Comparison of ENCODE assay signal across 9 cellular contexts in genomic region chr14:63204407-63205280, GRCh38. TPM values are rescaled to one million over a fixed set of nuclear protein-coding genes. Genes with fewer than 3 reads are reported as not detected.
A peak's percentile ranks its signal among the peaks of the same experiment; 100 is the strongest.
DNase-seq lines count a peak whose midpoint lies in the region; ATAC-seq and TF ChIP-seq lines count a peak whose summit lies in the region.
"Had no signal": no experiment of that assay in that cellular context is flagged by ENCODE, and none has a peak within 500 bp of the region (broad histone marks: within the 10 kb centered on the region; RNA-seq: fewer than 3 reads in every experiment).

Gene RHOJ (plus strand): TSS chr14:63204443. CDS start chr14:63204870, 427 bp downstream.

- intact Hi-C loops in ovary (cut with DNase I) = no loop called here

- peak within 1 kb of the TSS in 3 of 10 experiments; percentile 8 to 31 (median 16); a peak in 2 of 20 replicates for H3K4me3 ChIP-seq in BLaER1 treated with 17β-estradiol and CSF1 and Interleukin-3, amounts not matched to agents 10 nM and 100 nM
- H3K4me3 ChIP-seq in RWPE2 (ENCODE audit: severe bottlenecking) = no peak within 1 kb of the TSS
- H3K4me3 ChIP-seq in ovary = peak within 1 kb of the TSS; percentile 43

- no peak for TF ChIP-seq EP300 in ovary (IDR thresholded peaks at IDR 0.05)

- ATAC-seq in RWPE2 (ENCODE audit: low read depth) (no peak), GM18517 (IDR thresholded peaks at IDR 0.05; ENCODE audit: unreplicated experiment) (no peak)
- ATAC-seq: left colon had no signal

- peak within 1 kb of the TSS; percentile 36 to 78 (median 48) for H3K4me2 ChIP-seq in BLaER1 treated with 17β-estradiol and CSF1 and Interleukin-3, amounts not matched to agents 10 nM and 100 nM

- WGBS in ovary, 3 donors = 4 to 10% (median 4%) methylated on average over 23 of the region's 23 CpGs

- H3K27me3 ChIP-seq in BLaER1 treated with 17β-estradiol and CSF1 and Interleukin-3, amounts not matched to agents 10 nM and 100 nM = no peaks in the 10 kb centered on the region
- H3K27me3 ChIP-seq in RWPE2 (ENCODE audit: insufficient read depth, poor library complexity, severe bottlenecking) (no peaks in the 10 kb centered on the region), ovary (no peaks in the 10 kb centered on the region)

- no peaks in the 10 kb centered on the region for H4K20me1 ChIP-seq in BLaER1 treated with 17β-estradiol and CSF1 and Interleukin-3, amounts not matched to agents 10 nM and 100 nM

- H3K9ac ChIP-seq in BLaER1 treated with 17β-estradiol and CSF1 and Interleukin-3, amounts not matched to agents 10 nM and 100 nM = 0 out of 22 replicates have a peak within 1 kb of the TSS, but pooled peaks of 2 of the 11 experiments have one; percentile 9 to 14

- DNase-seq in RWPE2 (ENCODE audit: low spot score) (no peak), foreskin melanocyte (peak; percentile 54), ovary (peak; percentile 26 to 59 (median 38)), D341Med (ENCODE audit: low spot score) (no peak), RPMI8226 (no peak), T1000 (lab: John Stamatoyannopoulos, UW) (no peak)

- no peak within 1 kb of the TSS for H3K27ac ChIP-seq in BLaER1 treated with 17β-estradiol and CSF1 and Interleukin-3, amounts not matched to agents 10 nM and 100 nM
- H3K27ac ChIP-seq in RWPE2 (ENCODE audit: poor library complexity, severe bottlenecking) (peak within 1 kb of the TSS; percentile 51), ovary (peak within 1 kb of the TSS; percentile 53 to 87)

- H3K36me3 ChIP-seq in BLaER1 treated with 17β-estradiol and CSF1 and Interleukin-3, amounts not matched to agents 10 nM and 100 nM = no peaks in the 10 kb centered on the region
- H3K36me3 ChIP-seq in RWPE2 (ENCODE audit: low read depth) (no peaks in the 10 kb centered on the region), ovary (no peaks in the 10 kb centered on the region)

- H3K9me3 ChIP-seq in BLaER1 treated with 17β-estradiol and CSF1 and Interleukin-3, amounts not matched to agents 10 nM and 100 nM (replicated peaks in 1 of 11) = no peaks in the 10 kb centered on the region
- H3K9me3 ChIP-seq in RWPE2 (ENCODE audit: severe bottlenecking) = no peaks in the 10 kb centered on the region
- H3K9me3 ChIP-seq in ovary = no peaks in the 10 kb centered on the region

- TF ChIP-seq POLR2A in ovary (IDR thresholded peaks at IDR 0.05) = no peak

- TF ChIP-seq CTCF in RWPE2 (IDR thresholded peaks at IDR 0.05; ENCODE audit: poor library complexity, severe bottlenecking) (no peak), ovary (IDR thresholded peaks at IDR 0.05) (no peak)

- peaks cover 6 to 15% (median 12%) of the 10 kb centered on the region in 10 experiments; a peak in 19 of 20 replicates for H3K4me1 ChIP-seq in BLaER1 treated with 17β-estradiol and CSF1 and Interleukin-3, amounts not matched to agents 10 nM and 100 nM
- peaks cover 21% of the 10 kb centered on the region for H3K4me1 ChIP-seq in RWPE2 (ENCODE audit: insufficient read depth, poor library complexity, severe bottlenecking)
- H3K4me1 ChIP-seq in ovary (ENCODE audit: insufficient read depth) = peaks cover 1% of the 10 kb centered on the region

RNA-seq across cellular contexts. Expression of gene RHOJ, which starts in this region (rescaled TPM):
- 10 to 100 TPM in 4 of 7 donors, 1 to 10 TPM in 3; 4.9 to 22.0 (median 16.1) TPM for total RNA-seq in ovary
- polyA plus RNA-seq in ovary = 10 to 100 TPM; 15.7 to 32.9 TPM

Comparison
In these comparisons a context has a peak if more than half of its experiments do, and no peak if none do; other contexts are left out.
1. H3K27ac ChIP-seq: peak in RWPE2 (single experiment) and ovary (2 of 2); none in BLaER1 treated with 17β-estradiol and CSF1 and Interleukin-3, amounts not matched to agents 10 nM and 100 nM (0 of 11).
2. DNase-seq: peak in foreskin melanocyte (single experiment) and ovary (5 of 5); none in RWPE2 (single experiment), D341Med (single experiment), RPMI8226 (single experiment) and T1000 (single experiment).